Comparison of ENCODE assay signal across 25 cellular contexts in the genomic region with DNA sequence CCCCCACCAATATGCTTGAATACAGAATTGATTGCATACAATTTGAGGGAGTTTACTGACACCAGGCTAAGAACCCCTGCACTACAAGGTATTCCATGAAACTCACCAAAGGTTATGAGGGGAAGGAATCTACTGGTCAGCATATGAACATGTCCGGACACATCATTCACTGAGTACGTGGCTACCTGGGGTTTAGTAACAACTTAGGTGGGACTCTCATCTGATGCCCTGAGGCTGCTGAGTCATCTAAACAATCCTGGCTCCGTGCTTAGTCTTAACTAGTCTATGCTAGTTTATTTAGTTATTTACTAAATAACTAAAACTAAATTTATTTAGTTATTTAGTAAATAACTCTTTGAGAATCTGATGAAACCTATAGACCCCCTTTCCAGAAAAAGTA. TPM values are rescaled to one million over a fixed set of nuclear protein-coding genes. Genes with fewer than 3 reads are reported as not detected.
DNase-seq lines count a peak whose midpoint lies in the region; ATAC-seq, FAIRE-seq and TF ChIP-seq lines count a peak whose summit lies in the region.
"Had no signal": no experiment of that assay in that cellular context is flagged by ENCODE, and none has a peak within 500 bp of the region (broad histone marks: within the 10 kb centered on the region; RNA-seq: fewer than 3 reads in every experiment).

No MANE protein-coding gene starts in this region.

- WGBS in IMR-90 (ENCODE audit: extremely low coverage in 2 of 2, insufficient read length in 1 of 2), 2 experiments, result no CpG with 5 or more reads among the region's 3 CpGs
- 76% methylated on average over 3 of the region's 3 CpGs for WGBS in smooth muscle cell (ENCODE audit: low lambda C conversion rate)

- peak overlapping the region; percentile 57 for H2BK120ac ChIP-seq in IMR-90 (ENCODE audit: low read depth, low read length)

- H2BK5ac ChIP-seq in IMR-90 (ENCODE audit: low read depth, low read length, poor library complexity, severe bottlenecking), result peak overlapping the region; percentile 40

- H3K27me3 ChIP-seq in IMR-90 (ENCODE audit: control insufficient read depth, insufficient read depth, low read length), result no peaks in the 10 kb centered on the region
- no peaks in the 10 kb centered on the region for H3K27me3 ChIP-seq in astrocyte (ENCODE audit: insufficient read depth, low read length)
- no peaks in the 10 kb centered on the region for H3K27me3 ChIP-seq in foreskin keratinocyte
- H3K27me3 ChIP-seq in smooth muscle cell (ENCODE audit: low read depth), result no peaks in the 10 kb centered on the region
- no peaks in the 10 kb centered on the region for H3K27me3 ChIP-seq in left lung
- no peaks in the 10 kb centered on the region for H3K27me3 ChIP-seq in osteoblast (ENCODE audit: insufficient read depth, low read length)
- H3K27me3 ChIP-seq: sigmoid colon, uterus had no signal

- H4K8ac ChIP-seq in IMR-90 (ENCODE audit: low read depth in 2 of 2, low read length in 2 of 2), result peak overlapping the region in 1 of 2 experiments; percentile 37; a peak in 2 of 4 replicates

- H3K79me1 ChIP-seq in IMR-90 (ENCODE audit: low read depth in 1 of 2, low read length in 2 of 2), result peaks cover 43 to 73% of the 10 kb centered on the region in 2 experiments

- POLR2A ChIA-PET in IMR-90 (lab: Charles Lee; ENCODE audit: unreplicated experiment), result no interaction called here

- no peaks in the 10 kb centered on the region for H3K9me3 ChIP-seq in IMR-90 (ENCODE audit: control insufficient read depth, insufficient read depth, low read length)
- H3K9me3 ChIP-seq in astrocyte (ENCODE audit: insufficient read depth, low read depth, low read length), result no peaks in the 10 kb centered on the region
- H3K9me3 ChIP-seq in smooth muscle cell (replicated peaks; ENCODE audit: low read depth), result no peaks in the 10 kb centered on the region
- H3K9me3 ChIP-seq in left lung, result no peaks in the 10 kb centered on the region
- H3K9me3 ChIP-seq in osteoblast (ENCODE audit: low read depth, low read length), result no peaks in the 10 kb centered on the region
- H3K9me3 ChIP-seq: prostate gland, sigmoid colon, uterus had no signal

- H3K4me1 ChIP-seq in IMR-90 (ENCODE audit: control insufficient read depth, insufficient read depth, low read length) (peaks cover 19% of the 10 kb centered on the region), astrocyte (ENCODE audit: insufficient read depth, low read length) (peaks cover 20% of the 10 kb centered on the region), foreskin keratinocyte (peaks cover 47% of the 10 kb centered on the region), smooth muscle cell (ENCODE audit: low read depth) (peaks cover 19% of the 10 kb centered on the region), left lung (peaks cover 18 to 54% of the 10 kb centered on the region in 2 donors), osteoblast (ENCODE audit: insufficient read depth, low read length) (peaks cover 32% of the 10 kb centered on the region)
- H3K4me1 ChIP-seq: prostate gland, uterus had no signal

- H2AK5ac ChIP-seq in IMR-90 (ENCODE audit: low read depth, low read length), result 0 out of 2 replicates have a peak overlapping the region, but pooled peaks have one; percentile 10

- CTCF ChIA-PET in IMR-90 (lab: Yijun Ruan, JAX), result no interaction called here

- H3K27me3 Mint-ChIP-seq in astrocyte (ENCODE audit: low read depth, unreplicated experiment), result no peaks in the 10 kb centered on the region
- H3K27me3 Mint-ChIP-seq: naive thymus-derived CD4-positive, alpha-beta T cell had no signal

- TF ChIP-seq POLR2A in IMR-90 (IDR thresholded peaks at IDR 0.05; ENCODE audit: low read depth, low read length), result no peak

- no peak for TF ChIP-seq RAD21 in IMR-90 (IDR thresholded peaks at IDR 0.05; ENCODE audit: low read length)

- peak overlapping the region; percentile 47 for H3K27ac Mint-ChIP-seq in astrocyte (ENCODE audit: unreplicated experiment)
- H3K27ac Mint-ChIP-seq: activated CD8-positive, alpha-beta T cell treated with anti-CD3 and anti-CD28 coated beads, Interleukin-2, amount 10 ng/mL, durations not matched to agents 7 days and 5 days; naive thymus-derived CD4-positive, alpha-beta T cell; T-helper 1 cell treated with Interleukin-12 subunit alpha and Interleukin-12 subunit beta and Interleukin-4 antibody, amounts not matched to agents 30 μg/mL and 1 μg/mL, for 36 hours had no signal

- no peak overlapping the region for H3K56ac ChIP-seq in IMR-90 (ENCODE audit: extremely low read depth, insufficient read depth, low read length)

- no peak overlapping the region for H3K4me3 Mint-ChIP-seq in astrocyte (ENCODE audit: unreplicated experiment)
- H3K4me3 Mint-ChIP-seq: activated CD8-positive, alpha-beta T cell treated with anti-CD3 and anti-CD28 coated beads, Interleukin-2, amount 10 ng/mL, durations not matched to agents 7 days and 5 days; CD14-positive monocyte; naive thymus-derived CD4-positive, alpha-beta T cell; T-helper 1 cell treated with Interleukin-12 subunit alpha and Interleukin-12 subunit beta and Interleukin-4 antibody, amounts not matched to agents 30 μg/mL and 1 μg/mL, for 36 hours had no signal

- H3K4me1 Mint-ChIP-seq in astrocyte (ENCODE audit: low read depth, unreplicated experiment), result peaks cover 25% of the 10 kb centered on the region

- in situ Hi-C loops in IMR-90 (cut with MboI; ENCODE audit: low sequenced_read_pairs), result no loop called here

- H2BK15ac ChIP-seq in IMR-90 (ENCODE audit: low read depth, low read length), result no peak overlapping the region

- H3K9ac ChIP-seq in IMR-90 (ENCODE audit: low read depth, low read length) (no peak overlapping the region), astrocyte (ENCODE audit: low read length) (no peak overlapping the region), smooth muscle cell (ENCODE audit: low read depth) (peak overlapping the region; percentile 64)

- peaks cover 11% of the 10 kb centered on the region; the same call in 1 of the 2 replicates for H4K20me1 ChIP-seq in IMR-90 (ENCODE audit: insufficient read depth, low read length)
- peaks cover 2% of the 10 kb centered on the region for H4K20me1 ChIP-seq in astrocyte (ENCODE audit: insufficient read depth, low read length)
- H4K20me1 ChIP-seq in smooth muscle cell (ENCODE audit: low read depth), result no peaks in the 10 kb centered on the region
- H4K20me1 ChIP-seq in osteoblast (ENCODE audit: insufficient read depth, low read length), result peaks cover 2% of the 10 kb centered on the region

- TF ChIP-seq CTCF in IMR-90 (conservative IDR thresholded peaks at IDR 0.05; ENCODE audit: low read depth, low read length) (no peak), astrocyte (IDR thresholded peaks at IDR 0.05; ENCODE audit: insufficient read depth, low read depth, low read length) (no peak), foreskin keratinocyte (conservative IDR thresholded peaks at IDR 0.05) (peak; percentile 18), smooth muscle cell (IDR thresholded peaks at IDR 0.05; ENCODE audit: borderline replicate concordance, insufficient read depth, poor library complexity, severe bottlenecking) (no peak), left lung (IDR thresholded peaks at IDR 0.05) (no peak), osteoblast (IDR thresholded peaks at IDR 0.05; ENCODE audit: extremely low read depth, low read depth, low read length) (no peak)

- peaks cover 31% of the 10 kb centered on the region for H3F3A ChIP-seq in smooth muscle cell (ENCODE audit: low read depth)

- H3K23ac ChIP-seq in IMR-90 (ENCODE audit: low read depth, low read length), result no peak overlapping the region; the same call in 1 of the 2 replicates

- H4K5ac ChIP-seq in IMR-90 (ENCODE audit: low read depth, low read length), result peak overlapping the region; percentile 83; the same call in 1 of the 2 replicates

- H3K4me3 ChIP-seq in IMR-90 (ENCODE audit: insufficient read depth, low read depth, low read length) (no peak overlapping the region), astrocyte (ENCODE audit: insufficient read depth, low read depth, low read length) (no peak overlapping the region), smooth muscle cell (no peak overlapping the region), left lung (no peak overlapping the region), osteoblast (ENCODE audit: insufficient read depth, low read length) (no peak overlapping the region)
- H3K4me3 ChIP-seq: prostate gland, sigmoid colon, SK-N-MC, uterus had no signal

- no peak overlapping the region for H2AFZ ChIP-seq in IMR-90 (replicated peaks; ENCODE audit: low read length, poor library complexity)
- no peak overlapping the region for H2AFZ ChIP-seq in astrocyte (ENCODE audit: low read depth, low read length)
- no peak overlapping the region for H2AFZ ChIP-seq in smooth muscle cell (ENCODE audit: low read depth)
- no peak overlapping the region for H2AFZ ChIP-seq in osteoblast (ENCODE audit: low read length)

- no peak overlapping the region for H4K91ac ChIP-seq in IMR-90 (ENCODE audit: insufficient read depth, low read depth, low read length)

- dilution Hi-C loops in IMR-90 (cut with HindIII; ENCODE audit: low sequenced_read_pairs, unreplicated experiment), result no loop called here

- H3K4ac ChIP-seq in IMR-90 (ENCODE audit: low read depth, low read length), result peak overlapping the region; percentile 81; the same call in 1 of the 2 replicates

- ATAC-seq in IMR-90 (ENCODE audit: low read depth) (no peak), foreskin keratinocyte (peak; percentile 85), left lung (no peak)
- ATAC-seq: activated CD8-positive, alpha-beta T cell treated with anti-CD3 and anti-CD28 coated beads, Interleukin-2, amount 10 ng/mL, durations not matched to agents 7 days and 5 days; naive thymus-derived CD4-positive, alpha-beta T cell had no signal

- H3K36me3 ChIP-seq in IMR-90 (ENCODE audit: control insufficient read depth, insufficient read depth, low read length) (peaks cover 34% of the 10 kb centered on the region), astrocyte (ENCODE audit: insufficient read depth, low read length) (peaks cover 31% of the 10 kb centered on the region), smooth muscle cell (ENCODE audit: low read depth) (peaks cover 17% of the 10 kb centered on the region), left lung (peaks cover 0 to 56% of the 10 kb centered on the region in 2 donors), osteoblast (ENCODE audit: insufficient read depth, low read length) (peaks cover 54% of the 10 kb centered on the region)
- H3K36me3 ChIP-seq: uterus had no signal

- FAIRE-seq in astrocyte (lab: Jason Lieb, UNC), result no peak

- H3K4me2 ChIP-seq in IMR-90 (ENCODE audit: low read depth, low read length) (no peak overlapping the region), astrocyte (ENCODE audit: low read length) (no peak overlapping the region), smooth muscle cell (no peak overlapping the region), osteoblast (ENCODE audit: insufficient read depth, low read length) (no peak overlapping the region)

- no peaks in the 10 kb centered on the region for H3K9me3 Mint-ChIP-seq in astrocyte (ENCODE audit: unreplicated experiment)
- H3K9me3 Mint-ChIP-seq: CD14-positive monocyte; naive thymus-derived CD4-positive, alpha-beta T cell; T-helper 1 cell treated with Interleukin-12 subunit alpha and Interleukin-12 subunit beta and Interleukin-4 antibody, amounts not matched to agents 30 μg/mL and 1 μg/mL, for 36 hours had no signal

- peaks cover 30% of the 10 kb centered on the region for H3K79me2 ChIP-seq in astrocyte (ENCODE audit: insufficient read depth, low read length)
- H3K79me2 ChIP-seq in smooth muscle cell (ENCODE audit: low read depth), result peaks cover 33% of the 10 kb centered on the region
- peaks cover 57% of the 10 kb centered on the region for H3K79me2 ChIP-seq in osteoblast (ENCODE audit: insufficient read depth, low read length)

- BruUV-seq in IMR-90 (replicated peaks; lab: Mats Ljungman, UMichigan), result no TSS peak

- H3K36me3 Mint-ChIP-seq in astrocyte (ENCODE audit: low read depth, unreplicated experiment), result peaks cover 18% of the 10 kb centered on the region

- DNase-seq in IMR-90 (no peak), astrocyte (ENCODE audit: low read depth) (no peak), foreskin keratinocyte (peak; percentile 96 to 99), smooth muscle cell (lab: John Stamatoyannopoulos, UW; ENCODE audit: unreplicated experiment) (no peak), NCI-H69 (lab: John Stamatoyannopoulos, UW) (no peak), left lung (no peak), osteoblast (ENCODE audit: insufficient read length, low spot score, missing footprints) (no peak)
- DNase-seq in activated T-cell treated with anti-CD3 and anti-CD28 coated beads, Interleukin-2, amount 50 U/mL, for 48 hours, result no peak
- DNase-seq: activated CD8-positive, alpha-beta T cell treated with anti-CD3 and anti-CD28 coated beads, Interleukin-2, amount 10 ng/mL, durations not matched to agents 7 days and 5 days; activated effector memory CD4-positive, alpha-beta T cell treated with anti-CD3 and anti-CD28 coated beads, Interleukin-2, amount 50 U/mL, for 16 hours; DND-41; effector CD4-positive, alpha-beta T cell; foreskin fibroblast; midbrain; naive thymus-derived CD4-positive, alpha-beta T cell; NCI-H1105; NCI-H2029; NCI-H524 treated with DMSO at 0.1 percent for 48 hours; sigmoid colon; stimulated activated naive CD4-positive, alpha-beta T cell; uterus had no signal

- H2BK20ac ChIP-seq in IMR-90 (ENCODE audit: low read depth, low read length), result peak overlapping the region; percentile 2; the same call in 1 of the 2 replicates

- no peak overlapping the region for H2AK9ac ChIP-seq in IMR-90 (replicated peaks; ENCODE audit: low read depth, low read length, poor library complexity)

- peak overlapping the region; percentile 10; the same call in 1 of the 2 replicates for H3K14ac ChIP-seq in IMR-90 (replicated peaks; ENCODE audit: low read depth, low read length)

- peaks cover 23% of the 10 kb centered on the region for H3K9me1 ChIP-seq in IMR-90 (ENCODE audit: insufficient read depth, low read length)

- H3K18ac ChIP-seq in IMR-90 (ENCODE audit: low read depth, low read length), result peak overlapping the region; percentile 60; the same call in 1 of the 2 replicates

- intact Hi-C loops in IMR-90 (cut with micrococcal nuclease) (no loop called here), left lung (cut with DNase I) (no loop called here)

- H3K27ac ChIP-seq in IMR-90 (ENCODE audit: insufficient read depth, low read length) (no peak overlapping the region), astrocyte (ENCODE audit: low read depth, low read length) (no peak overlapping the region), foreskin keratinocyte (peak overlapping the region; percentile 62), smooth muscle cell (ENCODE audit: low read depth) (peak overlapping the region; percentile 96), left lung (peak overlapping the region in 1 of 2 donors; percentile 0), osteoblast (ENCODE audit: low read depth, low read length) (no peak overlapping the region)
- H3K27ac ChIP-seq: prostate gland, sigmoid colon, SK-N-MC, uterus had no signal

RNA-seq across cellular contexts. Expression of gene PI4K2A, which starts 11.3 kb away (rescaled TPM):
- 15.6 and 15.8 TPM in 2 replicates for total RNA-seq in IMR-90 (2012; rRNA removed)
- 25.3 and 27.3 TPM in 2 replicates for polyA plus RNA-seq in IMR-90 (2012; rRNA removed)
- 16.6 and 18.3 TPM in 2 replicates for polyA plus RNA-seq in IMR-90 (2012; cell fraction: cytosol; rRNA removed)
- 16.4 and 20.0 TPM in 2 replicates for polyA plus RNA-seq in IMR-90 (2012; cell fraction: nucleus; rRNA removed; ENCODE audit: low replicate concordance)
- total RNA-seq in astrocyte, result 32.9 and 37.8 TPM in 2 replicates
- 28.9 and 34.3 TPM in 2 replicates for total RNA-seq in foreskin keratinocyte
- 25.7 and 28.1 TPM in 2 replicates for polyA plus RNA-seq in foreskin keratinocyte
- total RNA-seq in smooth muscle cell, result 20.8 and 23.4 TPM in 2 replicates
- polyA plus RNA-seq in smooth muscle cell, result 20.4 and 21.0 TPM in 2 replicates
- total RNA-seq in left lung, result 10 to 100 TPM; 25.8 to 27.1 TPM
- total RNA-seq in osteoblast, result 23.5 and 28.9 TPM in 2 replicates

RNA-seq across cellular contexts. Expression of gene MORN4, which starts 18.5 kb away (rescaled TPM):
- 3.2 and 3.3 TPM in 2 replicates for total RNA-seq in IMR-90 (2012; rRNA removed)
- 8.4 and 10.1 TPM in 2 replicates for polyA plus RNA-seq in IMR-90 (2012; rRNA removed)
- 7.4 and 9.0 TPM in 2 replicates for polyA plus RNA-seq in IMR-90 (2012; cell fraction: cytosol; rRNA removed)
- polyA plus RNA-seq in IMR-90 (2012; cell fraction: nucleus; rRNA removed; ENCODE audit: low replicate concordance), result 1.8 and 7.7 TPM in 2 replicates
- 15.8 and 16.2 TPM in 2 replicates for total RNA-seq in astrocyte
- 7.4 and 9.7 TPM in 2 replicates for total RNA-seq in foreskin keratinocyte
- polyA plus RNA-seq in foreskin keratinocyte, result 8.9 and 11.3 TPM in 2 replicates
- 2.9 and 9.3 TPM in 2 replicates for total RNA-seq in smooth muscle cell
- polyA plus RNA-seq in smooth muscle cell, result 11.3 and 16.8 TPM in 2 replicates
- 1 to 10 TPM; 4.1 to 10.0 TPM for total RNA-seq in left lung
- 4.0 and 7.7 TPM in 2 replicates for total RNA-seq in osteoblast
- polyA plus RNA-seq: CD14-positive monocyte had no signal

RNA-seq across cellular contexts. Expression of gene AVPI1, which starts 35.3 kb away (rescaled TPM):
- total RNA-seq in IMR-90 (2012; rRNA removed), result 26.7 and 30.8 TPM in 2 replicates
- polyA plus RNA-seq in IMR-90 (2012; rRNA removed), result 29.8 and 33.6 TPM in 2 replicates
- 26.3 and 37.5 TPM in 2 replicates for polyA plus RNA-seq in IMR-90 (2012; cell fraction: cytosol; rRNA removed)
- polyA plus RNA-seq in IMR-90 (2012; cell fraction: nucleus; rRNA removed; ENCODE audit: low replicate concordance), result 27.2 and 28.1 TPM in 2 replicates
- total RNA-seq in astrocyte, result 5.0 and 5.6 TPM in 2 replicates
- 19.7 and 22.7 TPM in 2 replicates for total RNA-seq in foreskin keratinocyte
- polyA plus RNA-seq in foreskin keratinocyte, result 20.4 and 24.0 TPM in 2 replicates
- total RNA-seq in smooth muscle cell, result 14.9 and 23.8 TPM in 2 replicates
- 26.9 and 32.5 TPM in 2 replicates for polyA plus RNA-seq in smooth muscle cell
- total RNA-seq in left lung, result 10 to 100 TPM; 15.2 to 19.7 TPM
- total RNA-seq in osteoblast, result 101 and 105 TPM in 2 replicates

Comparison
In these comparisons a context has a peak if more than half of its experiments do, and no peak if none do; other contexts are left out.
1. DNase-seq: peak in foreskin keratinocyte (2 of 2); none in IMR-90 (single experiment), astrocyte (single experiment), smooth muscle cell (single experiment), NCI-H69 (single experiment), left lung (0 of 2), osteoblast (single experiment) and activated T-cell treated with anti-CD3 and anti-CD28 coated beads, Interleukin-2, amount 50 U/mL, for 48 hours (0 of 2).
2. H3K27ac ChIP-seq: peak in foreskin keratinocyte (single experiment) and smooth muscle cell (single experiment); none in IMR-90 (single experiment), astrocyte (single experiment) and osteoblast (single experiment).